20 cellular contexts compared by ENCODE assay signal in genomic region chrX:73615022-73615421, GRCh38. TPM values are rescaled to one million over a fixed set of nuclear protein-coding genes. Genes with fewer than 3 reads are reported as not detected.
DNase-seq lines count a peak whose midpoint lies in the region; ATAC-seq and TF ChIP-seq lines count a peak whose summit lies in the region.
"Had no signal": no experiment of that assay in that cellular context is flagged by ENCODE, and none has a peak within 500 bp of the region (broad histone marks: within the 10 kb centered on the region; RNA-seq: fewer than 3 reads in every experiment).

No MANE protein-coding gene starts in this region.

- peak overlapping the region; percentile 54 for H3K27ac Mint-ChIP-seq in activated CD8-positive, alpha-beta T cell treated with anti-CD3 and anti-CD28 coated beads, Interleukin-2, amount 10 ng/mL, durations not matched to agents 7 days and 5 days
- H3K27ac Mint-ChIP-seq in activated CD8-positive, alpha-beta T cell treated with anti-CD3 and anti-CD28 coated beads for 36 hours = no peak overlapping the region
- peak overlapping the region; percentile 55 for H3K27ac Mint-ChIP-seq in T-helper 2 cell treated with Interferon-gamma antibody and Interleukin-4, amounts not matched to agents 5 μg/mL and 100 μg/mL, for 36 hours
- H3K27ac Mint-ChIP-seq in natural killer cell treated with Interleukin-12 subunit alpha and Interleukin-12 subunit beta and Interleukin-15 and Interleukin-18, amount 100 ng/mL, for 72 hours = no peak overlapping the region

- H3K27ac ChIP-seq in Karpas-422 (ENCODE audit: low read length) = no peak overlapping the region
- H3K27ac ChIP-seq: BLaER1, GM23248 had no signal

- no peaks in the 10 kb centered on the region for H4K20me1 ChIP-seq in Karpas-422 (ENCODE audit: insufficient read depth, low read depth, low read length)

- no peak overlapping the region for H3K9ac ChIP-seq in Karpas-422 (ENCODE audit: low read length)
- H3K9ac ChIP-seq: BLaER1, GM23248 had no signal

- H3K4me2 ChIP-seq in Karpas-422 (ENCODE audit: low read depth, low read length, poor library complexity, severe bottlenecking) = no peak overlapping the region
- H3K4me2 ChIP-seq: BLaER1 had no signal

- H3K9me3 ChIP-seq in Karpas-422 (ENCODE audit: low read length) = peaks cover 19% of the 10 kb centered on the region
- H3K9me3 ChIP-seq: MG63 had no signal

- no peaks in the 10 kb centered on the region for H3K9me2 ChIP-seq in Karpas-422 (replicated peaks; ENCODE audit: insufficient read depth, low read length)

- H3K4me3 Mint-ChIP-seq in activated CD8-positive, alpha-beta T cell treated with anti-CD3 and anti-CD28 coated beads, Interleukin-2, amount 10 ng/mL, durations not matched to agents 7 days and 5 days = no peak overlapping the region
- H3K4me3 Mint-ChIP-seq in activated CD8-positive, alpha-beta T cell treated with anti-CD3 and anti-CD28 coated beads for 36 hours = no peak overlapping the region
- H3K4me3 Mint-ChIP-seq in T-helper 2 cell treated with Interferon-gamma antibody and Interleukin-4, amounts not matched to agents 5 μg/mL and 100 μg/mL, for 36 hours = no peak overlapping the region
- H3K4me3 Mint-ChIP-seq in natural killer cell treated with Interleukin-12 subunit alpha and Interleukin-12 subunit beta and Interleukin-15 and Interleukin-18, amount 100 ng/mL, for 72 hours = peak overlapping the region; percentile 68
- H3K4me3 Mint-ChIP-seq: H9 had no signal

- DNase-seq in activated CD8-positive, alpha-beta T cell treated with anti-CD3 and anti-CD28 coated beads, Interleukin-2, amount 10 ng/mL, durations not matched to agents 7 days and 5 days = peak; percentile 19
- DNase-seq in activated CD8-positive, alpha-beta T cell treated with anti-CD3 and anti-CD28 coated beads for 36 hours = no peak
- peak; percentile 15 for DNase-seq in Karpas-422
- no peak for DNase-seq in T-helper 2 cell treated with Interferon-gamma antibody and Interleukin-4, amounts not matched to agents 5 μg/mL and 100 μg/mL, for 36 hours (ENCODE audit: low spot score)
- DNase-seq in natural killer cell treated with Interleukin-12 subunit alpha and Interleukin-12 subunit beta and Interleukin-15 and Interleukin-18, amount 100 ng/mL, for 72 hours (ENCODE audit: low spot score) = no peak
- DNase-seq in stimulated activated CD4-positive, alpha-beta T cell treated with anti-CD3 and anti-CD28 coated beads, Interleukin-12 subunit alpha, Interleukin-12 subunit beta, amount 100 ng/mL, for 4 hours = no peak
- DNase-seq: COR-L47; GM23248; H9; KBM-7; MG63; NCI-H2029; NCI-H446; NCI-H524 treated with DMSO at 0.1 percent for 48 hours; NCI-H774; NK-92 treated with Interleukin-12 subunit alpha and Interleukin-12 subunit beta, amount 100 ng/mL, for 24 hours; PC-3 had no signal

- H3K4me1 ChIP-seq in Karpas-422 (ENCODE audit: low read length) = no peaks in the 10 kb centered on the region

- H3K36me3 ChIP-seq in Karpas-422 (ENCODE audit: insufficient read depth, low read length) = peaks cover 3% of the 10 kb centered on the region; the same call in 1 of the 2 replicates
- H3K36me3 ChIP-seq: MG63 had no signal

- POLR2A ChIA-PET in activated CD8-positive, alpha-beta T cell treated with anti-CD3 and anti-CD28 coated beads, Interleukin-2, amount 10 ng/mL, durations not matched to agents 7 days and 5 days (lab: Charles Lee) = no interaction called here
- POLR2A ChIA-PET in activated CD8-positive, alpha-beta T cell treated with anti-CD3 and anti-CD28 coated beads for 36 hours (lab: Charles Lee) = no interaction called here

- no peak for ATAC-seq in activated CD8-positive, alpha-beta T cell treated with anti-CD3 and anti-CD28 coated beads, Interleukin-2, amount 10 ng/mL, durations not matched to agents 7 days and 5 days
- ATAC-seq in activated CD8-positive, alpha-beta T cell treated with anti-CD3 and anti-CD28 coated beads for 36 hours = no peak
- peak in 1 of 2 donors; percentile 33 for ATAC-seq in natural killer cell treated with Interleukin-12 subunit alpha and Interleukin-12 subunit beta and Interleukin-15 and Interleukin-18, amount 100 ng/mL, for 72 hours
- no peak for ATAC-seq in SK-N-SH treated with all-trans-retinoic acid at 6 μM for 48 hours
- ATAC-seq: PC-3 had no signal

- H3K4me3 ChIP-seq in Karpas-422 (ENCODE audit: low read length) = no peak overlapping the region
- H3K4me3 ChIP-seq: BLaER1, GM23248, MG63 had no signal

- peaks cover 18% of the 10 kb centered on the region for H3K4me1 Mint-ChIP-seq in activated CD8-positive, alpha-beta T cell treated with anti-CD3 and anti-CD28 coated beads, Interleukin-2, amount 10 ng/mL, durations not matched to agents 7 days and 5 days (ENCODE audit: low read depth)
- H3K4me1 Mint-ChIP-seq in activated CD8-positive, alpha-beta T cell treated with anti-CD3 and anti-CD28 coated beads for 36 hours (ENCODE audit: low read depth) = peaks cover 13% of the 10 kb centered on the region
- peaks cover 14% of the 10 kb centered on the region for H3K4me1 Mint-ChIP-seq in T-helper 2 cell treated with Interferon-gamma antibody and Interleukin-4, amounts not matched to agents 5 μg/mL and 100 μg/mL, for 36 hours (ENCODE audit: low read depth)
- peaks cover 23% of the 10 kb centered on the region in 2 donors for H3K4me1 Mint-ChIP-seq in natural killer cell treated with Interleukin-12 subunit alpha and Interleukin-12 subunit beta and Interleukin-15 and Interleukin-18, amount 100 ng/mL, for 72 hours (ENCODE audit: low read depth in 2 of 2)

- no peaks in the 10 kb centered on the region for H3K27me3 Mint-ChIP-seq in activated CD8-positive, alpha-beta T cell treated with anti-CD3 and anti-CD28 coated beads, Interleukin-2, amount 10 ng/mL, durations not matched to agents 7 days and 5 days (ENCODE audit: low read depth)
- H3K27me3 Mint-ChIP-seq in activated CD8-positive, alpha-beta T cell treated with anti-CD3 and anti-CD28 coated beads for 36 hours = no peaks in the 10 kb centered on the region
- H3K27me3 Mint-ChIP-seq in T-helper 2 cell treated with Interferon-gamma antibody and Interleukin-4, amounts not matched to agents 5 μg/mL and 100 μg/mL, for 36 hours (ENCODE audit: low read depth) = no peaks in the 10 kb centered on the region
- peaks cover 0 to 8% of the 10 kb centered on the region in 2 donors for H3K27me3 Mint-ChIP-seq in natural killer cell treated with Interleukin-12 subunit alpha and Interleukin-12 subunit beta and Interleukin-15 and Interleukin-18, amount 100 ng/mL, for 72 hours
- H3K27me3 Mint-ChIP-seq: CD4-positive, alpha-beta memory T cell had no signal

- intact Hi-C loops in activated CD8-positive, alpha-beta T cell treated with anti-CD3 and anti-CD28 coated beads for 36 hours (cut with micrococcal nuclease) = no loop called here

- CTCF ChIA-PET in activated CD8-positive, alpha-beta T cell treated with anti-CD3 and anti-CD28 coated beads, Interleukin-2, amount 10 ng/mL, durations not matched to agents 7 days and 5 days (lab: Charles Lee) = no interaction called here
- CTCF ChIA-PET in activated CD8-positive, alpha-beta T cell treated with anti-CD3 and anti-CD28 coated beads for 36 hours (lab: Charles Lee) = no interaction called here

- H3K9me3 Mint-ChIP-seq in activated CD8-positive, alpha-beta T cell treated with anti-CD3 and anti-CD28 coated beads, Interleukin-2, amount 10 ng/mL, durations not matched to agents 7 days and 5 days (ENCODE audit: insufficient read depth) = peaks cover 6% of the 10 kb centered on the region
- H3K9me3 Mint-ChIP-seq in activated CD8-positive, alpha-beta T cell treated with anti-CD3 and anti-CD28 coated beads for 36 hours = peaks cover 22% of the 10 kb centered on the region
- peaks cover 34% of the 10 kb centered on the region for H3K9me3 Mint-ChIP-seq in T-helper 2 cell treated with Interferon-gamma antibody and Interleukin-4, amounts not matched to agents 5 μg/mL and 100 μg/mL, for 36 hours
- H3K9me3 Mint-ChIP-seq in natural killer cell treated with Interleukin-12 subunit alpha and Interleukin-12 subunit beta and Interleukin-15 and Interleukin-18, amount 100 ng/mL, for 72 hours = peaks cover 6% of the 10 kb centered on the region

- H3K79me2 ChIP-seq in Karpas-422 (ENCODE audit: low read length) = peaks cover 45% of the 10 kb centered on the region

- no peak for TF ChIP-seq CTCF in activated CD8-positive, alpha-beta T cell treated with anti-CD3 and anti-CD28 coated beads for 36 hours (IDR thresholded peaks at IDR 0.05)

- H3K27me3 ChIP-seq in Karpas-422 (ENCODE audit: low read length) = no peaks in the 10 kb centered on the region
- H3K27me3 ChIP-seq: MG63 had no signal

- no peak overlapping the region for H2AFZ ChIP-seq in Karpas-422 (ENCODE audit: low read length)
- H2AFZ ChIP-seq: GM23248 had no signal

- peaks cover 19% of the 10 kb centered on the region for H3K36me3 Mint-ChIP-seq in activated CD8-positive, alpha-beta T cell treated with anti-CD3 and anti-CD28 coated beads, Interleukin-2, amount 10 ng/mL, durations not matched to agents 7 days and 5 days (ENCODE audit: low read depth)
- peaks cover 52% of the 10 kb centered on the region for H3K36me3 Mint-ChIP-seq in activated CD8-positive, alpha-beta T cell treated with anti-CD3 and anti-CD28 coated beads for 36 hours (ENCODE audit: low read depth)
- peaks cover 12% of the 10 kb centered on the region for H3K36me3 Mint-ChIP-seq in T-helper 2 cell treated with Interferon-gamma antibody and Interleukin-4, amounts not matched to agents 5 μg/mL and 100 μg/mL, for 36 hours (ENCODE audit: low read depth)
- peaks cover 20% of the 10 kb centered on the region for H3K36me3 Mint-ChIP-seq in natural killer cell treated with Interleukin-12 subunit alpha and Interleukin-12 subunit beta and Interleukin-15 and Interleukin-18, amount 100 ng/mL, for 72 hours

TF ChIP-seq in SK-N-SH treated with all-trans-retinoic acid at 6 μM for 48 hours, 23 proteins besides CTCF, POLR2A, EP300 and RAD21 (continues in another document):
- TF ChIP-seq GLIS3 (CRISPR knock-in tag; IDR thresholded peaks at IDR 0.05) (no peak), ISL1 (CRISPR knock-in tag; IDR thresholded peaks at IDR 0.05) (no peak), ZNF8 (CRISPR knock-in tag; IDR thresholded peaks at IDR 0.05) (no peak), ZC3H10 (CRISPR knock-in tag; IDR thresholded peaks at IDR 0.05) (no peak)

RNA-seq across cellular contexts. Expression of gene CHIC1, which starts 52.0 kb away (rescaled TPM):
- 1 to 10 TPM; 3.6 to 5.0 TPM for total RNA-seq in activated CD8-positive, alpha-beta T cell treated with anti-CD3 and anti-CD28 coated beads, Interleukin-2, amount 10 ng/mL, durations not matched to agents 7 days and 5 days
- total RNA-seq in activated CD8-positive, alpha-beta T cell treated with anti-CD3 and anti-CD28 coated beads for 36 hours = 1 to 10 TPM; 3.9 to 4.4 TPM
- 10.0 and 23.7 TPM in 2 replicates for total RNA-seq in Karpas-422 (2014; rRNA removed; shearing (Covaris generic); ENCODE audit: low replicate concordance)
- 1 to 10 TPM; 4.4 to 7.4 TPM for total RNA-seq in natural killer cell treated with Interleukin-12 subunit alpha and Interleukin-12 subunit beta and Interleukin-15 and Interleukin-18, amount 100 ng/mL, for 72 hours

Comparison
In these comparisons a context has a peak if more than half of its experiments do, and no peak if none do; other contexts are left out.
1. DNase-seq: peak in activated CD8-positive, alpha-beta T cell treated with anti-CD3 and anti-CD28 coated beads, Interleukin-2, amount 10 ng/mL, durations not matched to agents 7 days and 5 days (single experiment) and Karpas-422 (single experiment); none in activated CD8-positive, alpha-beta T cell treated with anti-CD3 and anti-CD28 coated beads for 36 hours (single experiment), T-helper 2 cell treated with Interferon-gamma antibody and Interleukin-4, amounts not matched to agents 5 μg/mL and 100 μg/mL, for 36 hours (single experiment), natural killer cell treated with Interleukin-12 subunit alpha and Interleukin-12 subunit beta and Interleukin-15 and Interleukin-18, amount 100 ng/mL, for 72 hours (single experiment) and stimulated activated CD4-positive, alpha-beta T cell treated with anti-CD3 and anti-CD28 coated beads, Interleukin-12 subunit alpha, Interleukin-12 subunit beta, amount 100 ng/mL, for 4 hours (single experiment).
2. H3K27ac Mint-ChIP-seq: peak in activated CD8-positive, alpha-beta T cell treated with anti-CD3 and anti-CD28 coated beads, Interleukin-2, amount 10 ng/mL, durations not matched to agents 7 days and 5 days (single experiment) and T-helper 2 cell treated with Interferon-gamma antibody and Interleukin-4, amounts not matched to agents 5 μg/mL and 100 μg/mL, for 36 hours (single experiment); none in activated CD8-positive, alpha-beta T cell treated with anti-CD3 and anti-CD28 coated beads for 36 hours (single experiment) and natural killer cell treated with Interleukin-12 subunit alpha and Interleukin-12 subunit beta and Interleukin-15 and Interleukin-18, amount 100 ng/mL, for 72 hours (0 of 2).